Comparison of ENCODE assay signal across 24 cellular contexts in genomic region chr16:69411064-69411985, GRCh38. TPM values are rescaled to one million over a fixed set of nuclear protein-coding genes. Genes with fewer than 3 reads are reported as not detected.
DNase-seq lines count a peak whose midpoint lies in the region; ATAC-seq and TF ChIP-seq lines count a peak whose summit lies in the region.
"Had no signal": no experiment of that assay in that cellular context is flagged by ENCODE, and none has a peak within 500 bp of the region (broad histone marks: within the 10 kb centered on the region; RNA-seq: fewer than 3 reads in every experiment).

No MANE protein-coding gene starts in this region.

- no peaks in the 10 kb centered on the region for H3K79me2 ChIP-seq in ACC112 (ENCODE audit: control insufficient read depth, insufficient read depth, low read length, unreplicated experiment)

- no peaks in the 10 kb centered on the region for H3K27me3 Mint-ChIP-seq in CD8-positive, alpha-beta T cell (ENCODE audit: low read depth)
- H3K27me3 Mint-ChIP-seq: B cell, naive B cell had no signal

- no peak overlapping the region for H2AFZ ChIP-seq in ACC112 (ENCODE audit: low read length, unreplicated experiment)

- intact Hi-C loops in CD8-positive, alpha-beta T cell (cut with DNase I, micrococcal nuclease), result no loop called here

- H3K9me3 Mint-ChIP-seq in CD8-positive, alpha-beta T cell, result no peaks in the 10 kb centered on the region
- H3K9me3 Mint-ChIP-seq: activated CD4-positive, alpha-beta memory T cell treated with anti-CD3 and anti-CD28 coated beads, Interleukin-2, amount 10 ng/mL, durations not matched to agents 7 days and 5 days; HFFc6; naive B cell had no signal

- H3K27me3 ChIP-seq in ACC112 (ENCODE audit: insufficient read depth, low read length), result no peaks in the 10 kb centered on the region
- no peaks in the 10 kb centered on the region for H3K27me3 ChIP-seq in CD8-positive, alpha-beta T cell (ENCODE audit: insufficient read depth, low read length)
- H3K27me3 ChIP-seq: Peyer's patch had no signal

- H3K4me1 Mint-ChIP-seq in CD8-positive, alpha-beta T cell (ENCODE audit: low read depth), result peaks cover 15% of the 10 kb centered on the region
- H3K4me1 Mint-ChIP-seq: B cell, naive B cell had no signal

- TF ChIP-seq CTCF in CD8-positive, alpha-beta T cell (IDR thresholded peaks at IDR 0.05), result no peak
- no peak for TF ChIP-seq CTCF in VCaP (conservative IDR thresholded peaks at IDR 0.05)

- ATAC-seq in CD8-positive, alpha-beta T cell, result peak; percentile 79
- no peak for ATAC-seq in GM19397 (IDR thresholded peaks at IDR 0.05; ENCODE audit: unreplicated experiment)

- no peaks in the 10 kb centered on the region for H3K36me3 Mint-ChIP-seq in CD8-positive, alpha-beta T cell
- H3K36me3 Mint-ChIP-seq: naive B cell had no signal

- H3K4me3 Mint-ChIP-seq in CD8-positive, alpha-beta T cell, result no peak overlapping the region
- H3K4me3 Mint-ChIP-seq: activated CD4-positive, alpha-beta memory T cell treated with anti-CD3 and anti-CD28 coated beads, Interleukin-2, amount 10 ng/mL, durations not matched to agents 7 days and 5 days; B cell had no signal

- H3K9me3 ChIP-seq in CD8-positive, alpha-beta T cell (ENCODE audit: low read length), result no peaks in the 10 kb centered on the region
- H3K9me3 ChIP-seq: Peyer's patch, prostate gland, thoracic aorta had no signal

- H3K27ac Mint-ChIP-seq in CD8-positive, alpha-beta T cell, result peak overlapping the region; percentile 22
- H3K27ac Mint-ChIP-seq: B cell had no signal

- peaks cover 20% of the 10 kb centered on the region for H3K4me1 ChIP-seq in ACC112 (ENCODE audit: control insufficient read depth, insufficient read depth, low read length, unreplicated experiment)
- peaks cover 4% of the 10 kb centered on the region for H3K4me1 ChIP-seq in CD8-positive, alpha-beta T cell (ENCODE audit: insufficient read depth, low read length)

- DNase-seq in CD8-positive, alpha-beta T cell, result no peak
- peak; percentile 59 for DNase-seq in mesenteric fat pad (ENCODE audit: low spot score)
- no peak for DNase-seq in NCI-H128 (lab: John Stamatoyannopoulos, UW; ENCODE audit: unreplicated experiment)
- no peak for DNase-seq in T1000 (lab: John Stamatoyannopoulos, UW)
- DNase-seq in mucosa of gallbladder (ENCODE audit: low spot score), result no peak
- DNase-seq: activated CD4-positive, alpha-beta memory T cell treated with anti-CD3 and anti-CD28 coated beads, Interleukin-2, amount 10 ng/mL, durations not matched to agents 7 days and 5 days; activated gamma-delta T cell treated with Interleukin-2 at 50 U/mL for 16 hours; HFFc6; islet precursor cell; Karpas-422; naive B cell; NCI-H1417; NCI-H82; small intestine had no signal

- H3K27ac ChIP-seq in ACC112 (ENCODE audit: low read depth, low read length) (peak overlapping the region; percentile 66), VCaP (peak overlapping the region; percentile 53)
- no peak overlapping the region for H3K27ac ChIP-seq in CD8-positive, alpha-beta T cell (ENCODE audit: low read depth, low read length)
- H3K27ac ChIP-seq: SK-N-MC had no signal

- CTCF ChIA-PET in CD8-positive, alpha-beta T cell (lab: Charles Lee), result interaction anchor here (3.7 kb wide), 1 partner anchor 16 kb away, joined by 17 read pairs; no protein-coding TSS in a partner anchor

- POLR2A ChIA-PET in CD8-positive, alpha-beta T cell (lab: Charles Lee), result interaction anchor here (0.6 kb wide), 1 partner anchor 15 kb away, joined by 3 read pairs; no protein-coding TSS in a partner anchor

- no peak overlapping the region for H3K4me3 ChIP-seq in ACC112 (ENCODE audit: low read depth, low read length)
- no peak overlapping the region for H3K4me3 ChIP-seq in CD8-positive, alpha-beta T cell (ENCODE audit: low read depth, low read length)
- H3K4me3 ChIP-seq: lung, Peyer's patch, prostate gland, SK-N-MC, thoracic aorta had no signal

- H3K36me3 ChIP-seq in ACC112 (ENCODE audit: insufficient read depth, low read length), result no peaks in the 10 kb centered on the region
- no peaks in the 10 kb centered on the region for H3K36me3 ChIP-seq in CD8-positive, alpha-beta T cell (ENCODE audit: insufficient read depth, low read length)
- H3K36me3 ChIP-seq: Peyer's patch, prostate gland, thoracic aorta had no signal

RNA-seq across cellular contexts. Expression of gene CYB5B, which starts 13.1 kb away (rescaled TPM):
- total RNA-seq in CD8-positive, alpha-beta T cell, result 10 to 100 TPM; 16.2 to 18.6 TPM
- total RNA-seq in mesenteric fat pad (62.5 TPM), mucosa of gallbladder (84.7 TPM)

RNA-seq across cellular contexts. Expression of gene TERF2, which starts 25.5 kb away (rescaled TPM):
- total RNA-seq in CD8-positive, alpha-beta T cell, result 10 to 100 TPM; 37.5 to 42.7 TPM
- total RNA-seq in mesenteric fat pad (30.6 TPM), mucosa of gallbladder (28.6 TPM)

RNA-seq across cellular contexts. Expression of gene TMED6, which starts 59.7 kb away (rescaled TPM):
- under 1 TPM; 0.60 to 0.92 TPM for total RNA-seq in CD8-positive, alpha-beta T cell
- total RNA-seq in mesenteric fat pad (1.2 TPM), mucosa of gallbladder (1.0 TPM)
- total RNA-seq: G401 had no signal
